Comparison of ENCODE assay signal across 7 cellular contexts in the genomic region with DNA sequence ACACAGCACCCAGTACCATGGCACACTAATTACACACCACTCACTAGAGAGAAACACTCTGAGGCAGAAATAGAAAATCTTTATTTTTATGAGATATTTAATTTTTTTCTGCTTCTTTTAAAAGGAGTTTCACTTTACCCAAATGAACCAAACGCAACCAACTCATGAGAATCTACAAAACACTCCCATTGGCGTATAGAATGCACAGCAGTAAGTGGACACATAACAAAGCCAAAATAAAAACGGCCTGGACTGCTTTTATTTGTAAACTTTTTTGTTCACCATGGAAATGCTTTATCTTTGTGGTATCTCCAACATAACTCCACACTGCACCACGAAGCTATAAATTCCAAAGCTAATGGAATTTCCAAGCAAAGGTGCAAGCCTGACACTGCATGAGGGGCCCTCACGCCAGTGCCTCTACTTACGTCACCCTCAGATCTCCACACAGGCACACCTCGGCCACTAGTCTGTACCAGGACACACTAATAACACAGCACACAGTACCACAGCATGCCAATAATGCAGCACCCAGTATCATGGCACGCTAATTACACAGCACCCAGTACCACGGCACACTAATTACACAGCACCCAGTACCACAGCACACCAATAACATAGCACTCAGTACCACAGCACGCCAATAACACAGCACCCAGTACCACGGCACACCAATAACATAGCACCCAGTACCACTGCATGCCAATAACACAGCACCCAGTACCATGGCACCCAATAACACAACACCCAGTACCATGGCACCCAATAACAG. TPM values are rescaled to one million over a fixed set of nuclear protein-coding genes. Genes with fewer than 3 reads are reported as not detected.
DNase-seq lines count a peak whose midpoint lies in the region; TF ChIP-seq lines count a peak whose summit lies in the region.
"Not testable (repeated sequence)": the region's sequence is repeated elsewhere in the genome, so short reads cannot be mapped to it uniquely, and the experiment has no call there.
"Had no signal": no experiment of that assay in that cellular context is flagged by ENCODE, and none has a peak within 500 bp of the region (broad histone marks: within the 10 kb centered on the region; RNA-seq: fewer than 3 reads in every experiment).

No MANE protein-coding gene starts in this region.

- H3K4me1 ChIP-seq in osteoblast (ENCODE audit: insufficient read depth, low read length): not testable (repeated sequence)

- DNase-seq in EH (ENCODE audit: low read depth) (peak; percentile 34), NCI-H226 (peak; percentile 40), osteoblast (ENCODE audit: insufficient read length, low spot score, missing footprints) (peak; percentile 31)
- DNase-seq in immature natural killer cell: not testable (repeated sequence)

- H3K4me3 ChIP-seq in osteoblast (ENCODE audit: insufficient read depth, low read length): not testable (repeated sequence)

- not testable (repeated sequence) for H3K27me3 Mint-ChIP-seq in dendritic cell treated with granulocyte-macrophage colony-stimulating factor and Interleukin-4, amounts not matched to agents 40 ng/mL and 50 ng/mL, for 4 days
- peaks cover 23 to 46% (median 27%) of the 10 kb centered on the region in 3 donors for H3K27me3 Mint-ChIP-seq in immature natural killer cell (ENCODE audit: low read depth in 3 of 3)

- H3K36me3 Mint-ChIP-seq in dendritic cell treated with granulocyte-macrophage colony-stimulating factor and Interleukin-4, amounts not matched to agents 40 ng/mL and 50 ng/mL, for 4 days (ENCODE audit: low read depth): peaks cover 12% of the 10 kb centered on the region
- H3K36me3 Mint-ChIP-seq in immature natural killer cell: peaks cover 5 to 13% (median 6%) of the 10 kb centered on the region in 3 donors

- H3K27ac ChIP-seq in osteoblast (ENCODE audit: low read depth, low read length): not testable (repeated sequence)

- TF ChIP-seq CTCF in osteoblast (IDR thresholded peaks at IDR 0.05; ENCODE audit: extremely low read depth, low read depth, low read length): not testable (repeated sequence)

- peak overlapping the region; percentile 78 for H3K27ac Mint-ChIP-seq in dendritic cell treated with granulocyte-macrophage colony-stimulating factor and Interleukin-4, amounts not matched to agents 40 ng/mL and 50 ng/mL, for 4 days
- peak overlapping the region; percentile 91 to 98 (median 96) for H3K27ac Mint-ChIP-seq in immature natural killer cell

- peaks cover 90% of the 10 kb centered on the region for H3K79me2 ChIP-seq in osteoblast (ENCODE audit: insufficient read depth, low read length)

- intact Hi-C loops in dendritic cell treated with granulocyte-macrophage colony-stimulating factor and Interleukin-4, amounts not matched to agents 40 ng/mL and 50 ng/mL, for 4 days (cut with micrococcal nuclease): not testable (repeated sequence)

- not testable (repeated sequence) for H3K9me3 ChIP-seq in osteoblast (ENCODE audit: low read depth, low read length)

- not testable (repeated sequence) for H3K4me2 ChIP-seq in osteoblast (ENCODE audit: insufficient read depth, low read length)

- peaks cover 55% of the 10 kb centered on the region for H4K20me1 ChIP-seq in osteoblast (ENCODE audit: insufficient read depth, low read length)

- H3K4me1 Mint-ChIP-seq in dendritic cell treated with granulocyte-macrophage colony-stimulating factor and Interleukin-4, amounts not matched to agents 40 ng/mL and 50 ng/mL, for 4 days (ENCODE audit: low read depth): peaks cover 89% of the 10 kb centered on the region
- peaks cover 89 to 98% of the 10 kb centered on the region in 2 donors for H3K4me1 Mint-ChIP-seq in immature natural killer cell

- not testable (repeated sequence) for H3K36me3 ChIP-seq in osteoblast (ENCODE audit: insufficient read depth, low read length)

- not testable (repeated sequence) for H2AFZ ChIP-seq in osteoblast (ENCODE audit: low read length)

- H3K4me3 Mint-ChIP-seq in dendritic cell treated with granulocyte-macrophage colony-stimulating factor and Interleukin-4, amounts not matched to agents 40 ng/mL and 50 ng/mL, for 4 days: not testable (repeated sequence)
- peak overlapping the region; percentile 67 to 84 (median 80) for H3K4me3 Mint-ChIP-seq in immature natural killer cell

- H3K27me3 ChIP-seq in osteoblast (ENCODE audit: insufficient read depth, low read length): not testable (repeated sequence)

- H3K9me3 Mint-ChIP-seq in dendritic cell treated with granulocyte-macrophage colony-stimulating factor and Interleukin-4, amounts not matched to agents 40 ng/mL and 50 ng/mL, for 4 days; immature natural killer cell: not testable (repeated sequence)

RNA-seq across cellular contexts. Expression of a gene that starts 17.5 kb away (rescaled TPM):
- polyA plus RNA-seq in immature natural killer cell: 10 to 100 TPM in 1 of 3 donors, 1 to 10 TPM in 2; 1.9 to 12.5 (median 5.2) TPM
- 21.5 and 21.7 TPM in 2 replicates for total RNA-seq in osteoblast

RNA-seq across cellular contexts. Expression of a gene that starts 35.3 kb away (rescaled TPM):
- polyA plus RNA-seq in immature natural killer cell: 100 to 1,000 TPM in 2 of 3 donors, 10 to 100 TPM in 1; 98.6 to 139 (median 106) TPM
- 50.7 and 55.4 TPM in 2 replicates for total RNA-seq in osteoblast

RNA-seq across cellular contexts. Expression of a gene that starts 46.7 kb away (rescaled TPM):
- polyA plus RNA-seq in immature natural killer cell: 10 to 100 TPM; 16.0 to 35.9 (median 23.7) TPM
- total RNA-seq in osteoblast: 40.1 and 54.3 TPM in 2 replicates

RNA-seq across cellular contexts. Expression of a gene that starts 52.1 kb away (rescaled TPM):
- not detected for polyA plus RNA-seq in immature natural killer cell
- not detected in 2 replicates for total RNA-seq in osteoblast
- total RNA-seq: A673, G401 had no signal

RNA-seq across cellular contexts. Expression of a gene that starts 54.7 kb away (rescaled TPM):
- polyA plus RNA-seq in immature natural killer cell: not detected
- not detected in 2 replicates for total RNA-seq in osteoblast
